In genomic region chr20:2395136-2395535, GRCh38 we compare ENCODE assay signal across 10 cellular contexts. TPM values are rescaled to one million over a fixed set of nuclear protein-coding genes. Genes with fewer than 3 reads are reported as not detected.
"Had no signal": no experiment of that assay in that cellular context is flagged by ENCODE, and none has a peak within 500 bp of the region (broad histone marks: within the 10 kb centered on the region; RNA-seq: fewer than 3 reads in every experiment).

No MANE protein-coding gene starts in this region.

- DNase-seq: GM23248, GOT3, H7, H9, HCEC 1CT, HFFc6 had no signal

- H3K4me3 ChIP-seq: GM23248, GM23338, HAP-1 had no signal

- H3K27ac ChIP-seq: GM23248 had no signal

RNA-seq across cellular contexts. Expression of gene TGM6, which starts 14.4 kb away (rescaled TPM):
- total RNA-seq: GM23248, GM23338, H1, H4, H7, H9, HFFc6 had no signal
